Comparison of ENCODE assay signal across 8 cellular contexts in the genomic region with DNA sequence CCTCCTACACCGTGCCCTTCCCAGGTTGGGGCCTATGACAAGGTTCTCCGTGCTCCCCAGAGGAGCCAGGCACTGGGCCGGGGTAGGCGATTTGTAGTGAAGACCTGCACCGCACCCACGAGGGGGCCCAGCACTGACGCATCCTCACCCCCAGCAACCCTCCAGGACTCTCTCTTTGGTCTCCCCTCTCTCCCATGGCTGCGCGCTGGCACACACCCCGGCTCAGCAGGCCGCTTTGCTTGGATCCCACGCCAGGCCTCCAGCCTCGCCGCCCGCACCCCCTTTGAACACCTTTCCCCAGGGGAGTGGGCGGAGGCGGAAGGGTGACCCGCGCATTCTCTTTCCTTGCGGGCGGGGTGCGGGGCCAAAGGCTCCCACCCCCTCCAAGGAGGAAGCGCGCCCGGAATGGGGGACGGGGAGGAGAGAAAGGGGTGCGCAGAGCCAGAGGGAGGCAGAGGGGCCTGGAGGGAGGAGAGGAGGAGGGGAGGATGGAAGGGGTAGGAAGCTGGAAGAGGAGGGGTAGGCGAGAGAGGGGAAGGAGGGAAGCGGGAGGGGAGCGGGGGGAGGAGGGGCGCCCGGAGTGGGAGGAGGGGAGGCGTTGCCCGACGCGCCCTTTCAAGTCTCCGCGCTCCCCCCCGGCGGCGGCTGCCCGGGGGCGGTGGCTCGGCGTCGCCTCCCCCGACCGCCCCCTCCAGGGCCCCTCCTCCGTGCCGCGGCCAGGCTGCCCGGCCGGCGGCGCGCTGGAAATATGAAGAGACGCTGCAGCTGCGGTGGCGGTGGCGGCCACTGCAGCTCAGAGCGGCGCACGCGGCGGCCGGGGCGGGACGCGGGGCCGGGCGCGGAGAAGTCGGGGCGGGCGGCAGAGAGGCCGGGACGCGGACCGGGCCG.
DNase-seq lines count a peak whose midpoint lies in the region; TF ChIP-seq lines count a peak whose summit lies in the region.

Gene APCDD1 (plus strand): TSS at position 751 of the 888 bp plus-strand sequence. CDS start 347 bp downstream, outside the sequence.

- DNase-seq in C1 segment of cervical spinal cord (lab: John Stamatoyannopoulos, UW) (peak in 12 of 14 donors; percentile 11 to 87 (median 68)), LNCaP clone FGC (ENCODE audit: low read depth) (no peak), astrocyte of the spinal cord (ENCODE audit: low read depth, low spot score) (no peak), iPS-NIHi11 (ENCODE audit: low spot score) (peak; percentile 88), skeletal muscle cell (ENCODE audit: low read depth) (no peak), UCSD-AML1 (lab: John Stamatoyannopoulos, UW; ENCODE audit: unreplicated experiment) (no peak), SIG-M5 treated with dmso at 0.1 percent for 504 hours (lab: John Stamatoyannopoulos, UW; ENCODE audit: unreplicated experiment) (no peak), NK-92 (lab: John Stamatoyannopoulos, UW; ENCODE audit: unreplicated experiment) (no peak)

- peak within 1 kb of the TSS; percentile 57 for H3K4me3 ChIP-seq in LNCaP clone FGC (ENCODE audit: low read depth, low read length)
- H3K4me3 ChIP-seq in astrocyte of the spinal cord (ENCODE audit: low read depth, low read length): peak within 1 kb of the TSS; percentile 31
- peak within 1 kb of the TSS; percentile 38 for H3K4me3 ChIP-seq in skeletal muscle cell (ENCODE audit: low read depth, low read length)

- in situ Hi-C loops in astrocyte of the spinal cord (cut with HindIII; ENCODE audit: low sequenced_read_pairs): no loop called here

- TF ChIP-seq CTCF in LNCaP clone FGC (IDR thresholded peaks at IDR 0.05; ENCODE audit: control insufficient read depth, extremely low read depth, insufficient read depth) (no peak), astrocyte of the spinal cord (IDR thresholded peaks at IDR 0.05; ENCODE audit: low read depth, low read length) (no peak)

Comparison
In these comparisons a context has a peak if more than half of its experiments do, and no peak if none do; other contexts are left out.
1. DNase-seq: peak in C1 segment of cervical spinal cord (12 of 14) and iPS-NIHi11 (single experiment); none in LNCaP clone FGC (single experiment), astrocyte of the spinal cord (single experiment), skeletal muscle cell (single experiment), UCSD-AML1 (single experiment), SIG-M5 treated with dmso at 0.1 percent for 504 hours (single experiment) and NK-92 (single experiment).
2. Peak in every context shown above with its lines, with median percentiles within 50 percentile points of each other: H3K4me3 ChIP-seq.